Comparison of ENCODE assay signal across 8 cellular contexts in the genomic region with DNA sequence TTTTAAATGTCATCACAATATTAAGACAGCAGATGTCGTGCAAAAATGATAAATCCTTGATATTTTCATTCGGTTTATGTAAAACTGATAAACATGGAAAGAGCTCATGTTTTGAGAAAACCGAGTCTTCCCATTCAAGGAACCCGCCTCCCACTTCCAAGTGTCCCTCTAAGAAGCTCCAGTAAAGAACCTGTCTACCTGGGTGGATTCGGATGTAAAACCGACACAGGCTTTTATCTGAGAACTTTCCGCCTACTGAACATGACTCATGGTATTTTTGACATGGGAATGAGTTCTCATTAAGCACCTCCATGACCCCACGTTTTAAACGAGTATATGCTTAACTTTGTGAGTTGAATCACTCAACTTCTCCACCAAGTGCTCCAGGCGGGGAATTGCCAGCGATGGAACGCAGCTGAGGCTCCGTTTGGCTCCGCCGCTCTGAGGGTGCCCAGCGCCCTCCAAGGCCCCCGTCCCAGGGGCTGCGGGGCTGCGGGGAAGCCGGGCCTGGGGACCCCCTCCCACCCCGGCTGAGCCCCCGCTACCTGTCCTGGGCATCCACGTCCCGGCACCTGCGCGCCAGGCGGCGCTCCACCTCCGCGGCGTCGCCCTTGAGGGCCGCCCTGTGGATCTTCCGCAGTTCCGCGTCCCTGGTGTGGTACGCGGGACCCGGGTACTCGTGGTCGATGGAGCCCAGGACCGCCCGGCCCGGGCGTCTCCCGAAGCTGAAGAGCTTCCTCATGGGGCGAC.
DNase-seq lines count a peak whose midpoint lies in the region; ATAC-seq and TF ChIP-seq lines count a peak whose summit lies in the region.

No MANE protein-coding gene starts in this region.

- no peaks in the 10 kb centered on the region; a peak in 1 of 4 replicates for H3K4me1 ChIP-seq in SK-N-SH (ENCODE audit: control insufficient read depth in 1 of 2, insufficient read depth in 2 of 2, low read depth in 1 of 2, low read length in 1 of 2)
- no peaks in the 10 kb centered on the region for H3K4me1 ChIP-seq in breast epithelium

- intact Hi-C loops in breast epithelium (cut with DNase I; ENCODE audit: low total_unique reads): no loop called here

- H3K4me2 ChIP-seq in SK-N-SH: peak overlapping the region; percentile 80

- TF ChIP-seq POLR2A in breast epithelium (IDR thresholded peaks at IDR 0.05): no peak

- H3K27me3 ChIP-seq in SK-N-SH (ENCODE audit: insufficient read depth) (peaks cover 58% of the 10 kb centered on the region), breast epithelium (peaks cover 9 to 76% of the 10 kb centered on the region in 2 donors), kidney epithelial cell (ENCODE audit: control insufficient read depth, insufficient read depth, low read length) (peaks cover 15% of the 10 kb centered on the region)

- no peaks in the 10 kb centered on the region for H3K36me3 ChIP-seq in SK-N-SH (replicated peaks in 1 of 2; ENCODE audit: control insufficient read depth in 1 of 2, insufficient read depth in 2 of 2, low read length in 1 of 2)
- no peaks in the 10 kb centered on the region for H3K36me3 ChIP-seq in breast epithelium
- H3K36me3 ChIP-seq in kidney epithelial cell (ENCODE audit: control insufficient read depth, insufficient read depth, low read length): no peaks in the 10 kb centered on the region

- no peaks in the 10 kb centered on the region; the same call in 1 of the 2 replicates for H3K9me2 ChIP-seq in SK-N-SH

- DNase-seq in DMS 273 (lab: John Stamatoyannopoulos, UW; ENCODE audit: unreplicated experiment) (peak; percentile 88), SK-N-SH (no peak), breast epithelium (ENCODE audit: low spot score in 2 of 2) (no peak), kidney epithelial cell (ENCODE audit: low read depth) (no peak), midbrain (lab: John Stamatoyannopoulos, UW) (no peak)
- peak; percentile 30 to 43 for DNase-seq in stimulated activated CD4-positive, alpha-beta T cell treated with anti-CD3 and anti-CD28 coated beads, Interleukin-4, amount 100 ng/mL, for 48 hours (ENCODE audit: low read depth in 2 of 2)

- no peak for TF ChIP-seq RAD21 in SK-N-SH (IDR thresholded peaks at IDR 0.05; ENCODE audit: low read length)

- TF ChIP-seq EP300 in SK-N-SH (IDR thresholded peaks at IDR 0.05; ENCODE audit: borderline replicate concordance in 1 of 2, low read depth in 1 of 2, low read length in 1 of 2): no peak

- no peak for TF ChIP-seq CTCF in SK-N-SH (IDR thresholded peaks at IDR 0.05)
- TF ChIP-seq CTCF in breast epithelium (IDR thresholded peaks at IDR 0.05): no peak
- peak; percentile 25 for TF ChIP-seq CTCF in kidney epithelial cell (IDR thresholded peaks at IDR 0.05; ENCODE audit: insufficient read depth, low read length, poor library complexity, severe bottlenecking)

- no peak overlapping the region for H3K27ac ChIP-seq in SK-N-SH (ENCODE audit: low read depth in 2 of 2, low read length in 1 of 2)
- no peak overlapping the region for H3K27ac ChIP-seq in breast epithelium

- 18% methylated on average over 9 of the region's 47 CpGs for WGBS in SK-N-SH (ENCODE audit: low lambda C conversion rate)

- ATAC-seq in HG02642 (IDR thresholded peaks at IDR 0.05; ENCODE audit: poor library complexity, unreplicated experiment) (peak; percentile 17), HG02870 (IDR thresholded peaks at IDR 0.05; ENCODE audit: unreplicated experiment) (no peak)

- POLR2A ChIA-PET in SK-N-SH (lab: Yijun Ruan, JAX): no interaction called here

- H3K4me3 ChIP-seq in SK-N-SH (ENCODE audit: low read depth in 2 of 2, low read length in 1 of 2) (peak overlapping the region; percentile 17 to 59; a peak in 3 of 4 replicates), breast epithelium (peak overlapping the region; percentile 18 to 44 (median 37)), kidney epithelial cell (ENCODE audit: low read depth, low read length) (peak overlapping the region; percentile 38)

- no peak overlapping the region for H3K9ac ChIP-seq in SK-N-SH

- CTCF ChIA-PET in SK-N-SH (lab: Yijun Ruan, JAX): interaction anchor here (0.7 to 2.0 kb wide), 16 partner anchors 9 to 179 kb away, joined by 3 to 12 read pairs (median 3); no protein-coding TSS in a partner anchor

- no peaks in the 10 kb centered on the region for H3K79me2 ChIP-seq in SK-N-SH (ENCODE audit: insufficient read depth)

- H2AFZ ChIP-seq in SK-N-SH (ENCODE audit: low read depth): peak overlapping the region; percentile 88

- no peaks in the 10 kb centered on the region for H4K20me1 ChIP-seq in SK-N-SH (ENCODE audit: insufficient read depth)

- H3F3A ChIP-seq in SK-N-SH (replicated peaks; ENCODE audit: insufficient read depth): no peaks in the 10 kb centered on the region

- H3K9me3 ChIP-seq in SK-N-SH: no peaks in the 10 kb centered on the region
- H3K9me3 ChIP-seq in breast epithelium: peaks cover 0 to 9% of the 10 kb centered on the region in 2 donors

TF ChIP-seq in SK-N-SH, 30 proteins besides CTCF, POLR2A, EP300 and RAD21:
- TF ChIP-seq, protein P1, sequence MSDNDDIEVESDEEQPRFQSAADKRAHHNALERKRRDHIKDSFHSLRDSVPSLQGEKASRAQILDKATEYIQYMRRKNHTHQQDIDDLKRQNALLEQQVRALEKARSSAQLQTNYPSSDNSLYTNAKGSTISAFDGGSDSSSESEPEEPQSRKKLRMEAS (IDR thresholded peaks at IDR 0.05; ENCODE audit: low read depth): no peak
- TF ChIP-seq YY1 (IDR thresholded peaks at IDR 0.05; ENCODE audit: low read depth) (no peak), SMC3 (IDR thresholded peaks at IDR 0.05; ENCODE audit: low read depth, low read length) (no peak), EZH2phosphoT487 (IDR thresholded peaks at IDR 0.05; ENCODE audit: borderline replicate concordance, low read depth) (peak; percentile 46; the same call in 1 of the 2 replicates)

Comparison
In these comparisons a context has a peak if more than half of its experiments do, and no peak if none do; other contexts are left out.
1. DNase-seq: peak in DMS 273 (single experiment) and stimulated activated CD4-positive, alpha-beta T cell treated with anti-CD3 and anti-CD28 coated beads, Interleukin-4, amount 100 ng/mL, for 48 hours (2 of 2); none in SK-N-SH (single experiment), breast epithelium (0 of 2), kidney epithelial cell (single experiment) and midbrain (single experiment).
2. Peak in every context shown above with its lines, with median percentiles within 50 percentile points of each other: H3K4me3 ChIP-seq.